In genomic region chrX:138930546-138930945, GRCh38 we compare ENCODE assay signal across 33 cellular contexts.
"Had no signal": no experiment of that assay in that cellular context is flagged by ENCODE, and none has a peak within 500 bp of the region (broad histone marks: within the 10 kb centered on the region; RNA-seq: fewer than 3 reads in every experiment).

No MANE protein-coding gene starts in this region.

- H3K9me3 Mint-ChIP-seq: activated B cell treated with CpG ODN at 0.5 μM for 24 hours; activated CD8-positive, alpha-beta T cell treated with anti-CD3 and anti-CD28 coated beads for 36 hours; activated T-cell treated with anti-CD3 and anti-CD28 coated beads, Interleukin-2, amount 50 U/mL, for 4 hours; activated T-helper 17 cell treated with anti-CD3 and anti-CD28 coated beads, Interleukin-2, amount 50 U/mL, for 72 hours; central memory CD8-positive, alpha-beta T cell; endodermal cell; T-helper 2 cell treated with Interferon-gamma antibody and Interleukin-4, amounts not matched to agents 5 μg/mL and 100 μg/mL, for 36 hours had no signal

- H3K27me3 ChIP-seq: brain microvascular endothelial cell, esophagus muscularis mucosa, foreskin keratinocyte, gastrocnemius medialis had no signal

- H3K4me3 Mint-ChIP-seq: activated B cell treated with CpG ODN at 0.5 μM for 24 hours; activated CD8-positive, alpha-beta T cell treated with anti-CD3 and anti-CD28 coated beads for 36 hours; activated naive CD8-positive, alpha-beta T cell; activated T-cell treated with anti-CD3 and anti-CD28 coated beads, Interleukin-2, amount 50 U/mL, for 4 hours; activated T-helper 17 cell treated with anti-CD3 and anti-CD28 coated beads, Interleukin-2, amount 50 U/mL, for 72 hours; central memory CD8-positive, alpha-beta T cell; dendritic cell treated with granulocyte-macrophage colony-stimulating factor and Interleukin-4, amounts not matched to agents 40 ng/mL and 50 ng/mL, for 4 days; endodermal cell; T-helper 17 cell; T-helper 2 cell treated with Interferon-gamma antibody and Interleukin-4, amounts not matched to agents 5 μg/mL and 100 μg/mL, for 36 hours had no signal

- H3K36me3 ChIP-seq: brain microvascular endothelial cell, esophagus muscularis mucosa, gastrocnemius medialis, WERI-Rb-1 had no signal

- ATAC-seq: activated CD4-positive, CD25-positive, alpha-beta regulatory T cell treated with anti-CD3 and anti-CD28 coated beads, Interleukin-2, amount 50 U/mL, for 24 hours; activated CD8-positive, alpha-beta T cell treated with anti-CD3 and anti-CD28 coated beads for 36 hours; activated T-cell treated with anti-CD3 and anti-CD28 coated beads, Interleukin-2, amount 50 U/mL, for 4 hours; activated T-helper 17 cell treated with anti-CD3 and anti-CD28 coated beads, Interleukin-2, amount 50 U/mL, for 72 hours; foreskin keratinocyte; T-helper 17 cell had no signal

- DNase-seq: activated B cell treated with CpG ODN at 0.5 μM for 24 hours; activated CD4-positive, alpha-beta T cell treated with anti-CD3 and anti-CD28 coated beads for 48 hours; activated CD4-positive, alpha-beta T cell treated with anti-CD3 and anti-CD28 coated beads, Interleukin-2, amount 50 U/mL, for 1 hour; activated CD4-positive, alpha-beta T cell treated with anti-CD3 and anti-CD28 coated beads, Interleukin-2, amount 50 U/mL, for 48 hours; activated CD8-positive, alpha-beta memory T cell treated with anti-CD3 and anti-CD28 coated beads for 24 hours; activated CD8-positive, alpha-beta T cell treated with anti-CD3 and anti-CD28 coated beads for 36 hours; activated effector memory CD4-positive, alpha-beta T cell treated with Interleukin-2 at 50 U/mL for 16 hours; activated gamma-delta T cell treated with Interleukin-2 at 50 U/mL for 16 hours; activated naive CD4-positive, alpha-beta T cell treated with anti-CD3 and anti-CD28 coated beads, Interleukin-2, amount 50 U/mL, for 16 hours; activated naive CD4-positive, alpha-beta T cell treated with Interleukin-2 at 50 U/mL for 16 hours; activated T-cell treated with anti-CD3 and anti-CD28 coated beads, Interleukin-2, amount 50 U/mL, for 4 hours; amniotic stem cell; anterior cingulate cortex; brain microvascular endothelial cell; dorsolateral prefrontal cortex; effector memory CD4-positive, alpha-beta T cell; endodermal cell; erythroblast; foreskin keratinocyte; gastrocnemius medialis; glutamatergic neuron; T-helper 1 cell; T-helper 17 cell; T1000; WERI-Rb-1 had no signal

- H3K27ac Mint-ChIP-seq: activated B cell treated with CpG ODN at 0.5 μM for 24 hours; activated CD8-positive, alpha-beta T cell treated with anti-CD3 and anti-CD28 coated beads for 36 hours; activated naive CD8-positive, alpha-beta T cell; activated T-helper 17 cell treated with anti-CD3 and anti-CD28 coated beads, Interleukin-2, amount 50 U/mL, for 72 hours; dendritic cell treated with granulocyte-macrophage colony-stimulating factor and Interleukin-4, amounts not matched to agents 40 ng/mL and 50 ng/mL, for 4 days; endodermal cell; T-helper 17 cell; T-helper 2 cell treated with Interferon-gamma antibody and Interleukin-4, amounts not matched to agents 5 μg/mL and 100 μg/mL, for 36 hours had no signal

- H3K9me3 ChIP-seq: esophagus muscularis mucosa, gastrocnemius medialis had no signal

- H3K4me3 ChIP-seq: coronary artery, dorsolateral prefrontal cortex, esophagus muscularis mucosa, gastrocnemius medialis had no signal

- H3K27me3 Mint-ChIP-seq: activated B cell treated with CpG ODN at 0.5 μM for 24 hours; activated naive CD8-positive, alpha-beta T cell; activated T-helper 17 cell treated with anti-CD3 and anti-CD28 coated beads, Interleukin-2, amount 50 U/mL, for 72 hours; central memory CD8-positive, alpha-beta T cell; dendritic cell treated with granulocyte-macrophage colony-stimulating factor and Interleukin-4, amounts not matched to agents 40 ng/mL and 50 ng/mL, for 4 days; T-helper 17 cell had no signal

- H3K27ac ChIP-seq: brain microvascular endothelial cell, coronary artery, dorsolateral prefrontal cortex, esophagus muscularis mucosa, foreskin keratinocyte, WERI-Rb-1 had no signal

- H3K36me3 Mint-ChIP-seq: activated naive CD8-positive, alpha-beta T cell had no signal

- H3K4me1 Mint-ChIP-seq: activated B cell treated with CpG ODN at 0.5 μM for 24 hours; activated T-helper 17 cell treated with anti-CD3 and anti-CD28 coated beads, Interleukin-2, amount 50 U/mL, for 72 hours; central memory CD8-positive, alpha-beta T cell; T-helper 17 cell had no signal

- H3K4me1 ChIP-seq: esophagus muscularis mucosa, foreskin keratinocyte had no signal
